In the genomic region with DNA sequence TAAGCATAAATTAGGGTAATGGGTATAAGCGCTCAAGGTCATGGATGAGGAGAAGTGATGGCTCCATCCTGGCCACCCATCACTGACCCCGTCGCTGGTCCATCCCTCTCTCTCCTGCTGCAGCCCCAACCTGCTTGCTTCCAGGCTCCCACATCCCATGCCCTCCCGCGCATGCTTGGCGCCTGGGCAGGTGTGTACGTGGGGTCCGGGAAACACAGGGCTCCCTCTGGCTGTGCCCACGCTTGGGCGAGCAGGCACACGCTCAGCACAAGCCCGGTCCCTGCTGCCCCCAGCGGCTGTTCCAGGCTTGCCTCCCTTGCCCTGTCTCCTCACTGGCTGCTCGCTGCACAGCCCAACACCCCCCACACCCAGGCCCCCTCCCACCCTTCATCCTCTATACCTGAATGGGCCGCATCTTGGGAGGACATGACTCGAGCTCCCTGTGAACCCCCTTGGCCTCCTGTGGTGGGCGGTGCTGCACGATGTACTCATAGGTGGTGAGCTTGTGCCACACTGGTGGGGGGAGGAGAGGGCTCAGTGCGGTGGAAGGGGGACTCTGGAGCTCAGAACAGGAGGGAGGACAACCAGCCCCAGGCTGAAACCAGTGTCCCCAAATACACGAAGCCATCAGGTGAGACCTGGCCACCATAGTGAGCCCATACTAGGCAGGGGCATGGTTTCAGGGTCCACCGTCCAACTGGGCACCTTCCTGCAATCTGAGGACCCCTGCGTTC, we compare ENCODE assay signal across 15 cellular contexts. TPM values are rescaled to one million over a fixed set of nuclear protein-coding genes. Genes with fewer than 3 reads are reported as not detected.
DNase-seq lines count a peak whose midpoint lies in the region; ATAC-seq, FAIRE-seq and TF ChIP-seq lines count a peak whose summit lies in the region.
"Had no signal": no experiment of that assay in that cellular context is flagged by ENCODE, and none has a peak within 500 bp of the region (broad histone marks: within the 10 kb centered on the region; RNA-seq: fewer than 3 reads in every experiment).

No MANE protein-coding gene starts in this region.

- no peaks in the 10 kb centered on the region for H3K79me2 ChIP-seq in OCI-LY3 (ENCODE audit: low read length)
- H3K79me2 ChIP-seq in keratinocyte (ENCODE audit: control insufficient read depth, insufficient read depth, low read length): no peaks in the 10 kb centered on the region

- peak overlapping the region; percentile 85 for H3K4me2 ChIP-seq in OCI-LY3 (ENCODE audit: low read length)
- H3K4me2 ChIP-seq in keratinocyte (ENCODE audit: control insufficient read depth, extremely low read depth, insufficient read depth, low read depth, low read length): no peak overlapping the region

- dilution Hi-C loops in keratinocyte (cut with MboI; ENCODE audit: extremely low pct_ligation_motif_present, low sequenced_read_pairs): no loop called here

- H3K36me3 ChIP-seq in OCI-LY3 (replicated peaks; ENCODE audit: low read depth, low read length) (no peaks in the 10 kb centered on the region), keratinocyte (ENCODE audit: control insufficient read depth in 2 of 2, extremely low read depth in 1 of 2, insufficient read depth in 2 of 2, low read length in 2 of 2) (no peaks in the 10 kb centered on the region), spleen (no peaks in the 10 kb centered on the region)

- no peak overlapping the region for H3K9ac ChIP-seq in OCI-LY3 (ENCODE audit: low read length)
- H3K9ac ChIP-seq in keratinocyte (ENCODE audit: control insufficient read depth, extremely low read depth, insufficient read depth, low read length): no peak overlapping the region

- TF ChIP-seq POLR2A in spleen (IDR thresholded peaks at IDR 0.05): no peak

- H3K4me3 ChIP-seq in OCI-LY3 (ENCODE audit: low read length): peak overlapping the region; percentile 59
- no peak overlapping the region for H3K4me3 ChIP-seq in keratinocyte (ENCODE audit: control insufficient read depth in 2 of 3, extremely low read depth in 1 of 3, insufficient read depth in 2 of 3, low read depth in 1 of 3, low read length in 3 of 3)
- no peak overlapping the region for H3K4me3 ChIP-seq in spleen

- TF ChIP-seq CTCF in OCI-LY3 (IDR thresholded peaks at IDR 0.05; ENCODE audit: low read depth, low read length) (peak; percentile 58), keratinocyte (optimal IDR thresholded peaks at IDR 0.05 in 1 of 3, IDR thresholded peaks at IDR 0.05 in 1 of 3, conservative IDR thresholded peaks at IDR 0.05 in 1 of 3; ENCODE audit: extremely low read depth in 1 of 3, insufficient read depth in 2 of 3, low read length in 3 of 3) (peak; percentile 40 to 87 (median 82)), spleen (IDR thresholded peaks at IDR 0.05 in 8 of 11, conservative IDR thresholded peaks at IDR 0.05 in 3 of 11) (no peak)

- DNase-seq in NCI-H1417 (lab: John Stamatoyannopoulos, UW): peak in 2 of 3 experiments; percentile 8 to 19
- no peak for DNase-seq in NCI-H1417 treated with DMSO at 0.1 percent for 48 hours (lab: John Stamatoyannopoulos, UW)
- DNase-seq in keratinocyte (ENCODE audit: low read depth, low spot score): no peak
- peak; percentile 72 for DNase-seq in spleen
- DNase-seq in activated effector memory CD4-positive, alpha-beta T cell treated with Interleukin-2 at 50 U/mL for 16 hours: no peak
- DNase-seq: activated CD8-positive, alpha-beta memory T cell treated with anti-CD3 and anti-CD28 coated beads, Interleukin-2, amount 50 U/mL, for 48 hours; activated naive CD4-positive, alpha-beta T cell treated with Interleukin-2 at 50 U/mL for 16 hours; foreskin melanocyte; Kasumi-1; NCI-H1436 treated with DMSO at 0.1 percent for 48 hours had no signal

- no peaks in the 10 kb centered on the region for H3K27me3 ChIP-seq in OCI-LY3 (ENCODE audit: low read depth, low read length)
- H3K27me3 ChIP-seq in keratinocyte (ENCODE audit: control insufficient read depth, extremely low read depth, insufficient read depth, low read length): peaks cover 10% of the 10 kb centered on the region
- H3K27me3 ChIP-seq in spleen (replicated peaks in 1 of 7): peaks cover 0 to 51% (median 18%) of the 10 kb centered on the region in 7 donors

- H3K4me1 ChIP-seq in OCI-LY3 (ENCODE audit: low read length): peaks cover 59% of the 10 kb centered on the region
- peaks cover 27% of the 10 kb centered on the region for H3K4me1 ChIP-seq in keratinocyte (ENCODE audit: control insufficient read depth, extremely low read depth, insufficient read depth, low read length)
- peaks cover 29 to 66% (median 49%) of the 10 kb centered on the region in 6 donors for H3K4me1 ChIP-seq in spleen

- FAIRE-seq in keratinocyte (lab: Jason Lieb, UNC): no peak
- FAIRE-seq: A204.1 had no signal

- no peak overlapping the region for H3K27ac ChIP-seq in OCI-LY3 (ENCODE audit: low read length)
- no peak overlapping the region for H3K27ac ChIP-seq in keratinocyte (ENCODE audit: control insufficient read depth, insufficient read depth, low read length)
- no peak overlapping the region for H3K27ac ChIP-seq in spleen

- no peaks in the 10 kb centered on the region for H3K9me1 ChIP-seq in keratinocyte (ENCODE audit: control insufficient read depth, extremely low read depth, insufficient read depth, low read length)

- ATAC-seq in HG02852 (IDR thresholded peaks at IDR 0.05; ENCODE audit: unreplicated experiment) (no peak), HG03469 (IDR thresholded peaks at IDR 0.05; ENCODE audit: unreplicated experiment) (no peak)

- H2AFZ ChIP-seq in OCI-LY3 (ENCODE audit: low read depth, low read length) (no peak overlapping the region), keratinocyte (ENCODE audit: control insufficient read depth, low read length) (no peak overlapping the region)

- H3K9me3 ChIP-seq in OCI-LY3 (ENCODE audit: insufficient read depth, low read length): no peaks in the 10 kb centered on the region
- no peaks in the 10 kb centered on the region for H3K9me3 ChIP-seq in keratinocyte (ENCODE audit: control insufficient read depth, low read depth, low read length)
- H3K9me3 ChIP-seq in spleen: no peaks in the 10 kb centered on the region

- intact Hi-C loops in spleen (cut with DNase I; ENCODE audit: low total_unique reads): no loop called here

- no peaks in the 10 kb centered on the region for H4K20me1 ChIP-seq in OCI-LY3 (ENCODE audit: insufficient read depth, low read length)
- H4K20me1 ChIP-seq in keratinocyte (ENCODE audit: control insufficient read depth, extremely low read depth, insufficient read depth, low read length): no peaks in the 10 kb centered on the region

- 85 to 92% (median 89%) methylated on average over 19 to 22 of the region's 22 CpGs for WGBS in spleen, 5 donors

RNA-seq across cellular contexts. Expression of a gene that starts 4.7 kb away (rescaled TPM):
- polyA plus RNA-seq in keratinocyte: 0.37 to 0.96 TPM in 2 of 3 replicates, not detected in the other
- polyA plus RNA-seq in keratinocyte (2011; ENCODE audit: low read depth): 1.1 TPM
- not detected in 2 replicates for polyA plus RNA-seq in keratinocyte (2011; cell fraction: cytosol; rRNA removed)
- polyA plus RNA-seq in keratinocyte (2011; cell fraction: nucleus; rRNA removed): 0.11 and 0.17 TPM in 2 replicates
- polyA plus RNA-seq in keratinocyte (2012; ENCODE audit: low replicate concordance): 0.10 and 0.79 TPM in 2 replicates
- 0.16 TPM in 1 of 3 replicates, not detected in the others for polyA minus RNA-seq in keratinocyte
- not detected for polyA minus RNA-seq in keratinocyte (2011; cell fraction: cytosol; rRNA and poly(A)+ RNA removed)
- polyA minus RNA-seq in keratinocyte (2011; cell fraction: nucleus; rRNA and poly(A)+ RNA removed): 0.42 TPM in 1 of 2 replicates, not detected in the other
- 10 to 100 TPM in 3 of 7 donors, 1 to 10 TPM in 4; 2.5 to 13.9 (median 9.9) TPM for total RNA-seq in spleen
- 10 to 100 TPM in 1 of 3 donors, 1 to 10 TPM in 2; 5.6 to 11.4 (median 7.2) TPM for polyA plus RNA-seq in spleen

RNA-seq across cellular contexts. Expression of a gene that starts 18.3 kb away (rescaled TPM):
- polyA plus RNA-seq in keratinocyte (1.1 to 3.2 TPM (median 1.8 TPM) in 3 replicates), spleen (1 to 10 TPM; 2.1 to 6.0 (median 2.3) TPM)
- polyA plus RNA-seq in keratinocyte (2011; ENCODE audit: low read depth): 2.5 TPM
- polyA plus RNA-seq in keratinocyte (2011; cell fraction: cytosol; rRNA removed): 2.5 and 3.4 TPM in 2 replicates
- 6.3 and 9.1 TPM in 2 replicates for polyA plus RNA-seq in keratinocyte (2011; cell fraction: nucleus; rRNA removed)
- polyA plus RNA-seq in keratinocyte (2012; ENCODE audit: low replicate concordance): 2.9 and 3.1 TPM in 2 replicates
- polyA minus RNA-seq in keratinocyte: 2.0 to 5.0 TPM (median 2.8 TPM) in 3 replicates
- polyA minus RNA-seq in keratinocyte (2011; cell fraction: cytosol; rRNA and poly(A)+ RNA removed): 4.8 TPM
- polyA minus RNA-seq in keratinocyte (2011; cell fraction: nucleus; rRNA and poly(A)+ RNA removed): 4.3 and 7.5 TPM in 2 replicates
- 10 to 100 TPM in 6 of 7 donors, 1 to 10 TPM in 1; 9.5 to 31.2 (median 20.6) TPM for total RNA-seq in spleen

RNA-seq across cellular contexts. Expression of a gene that starts 32.9 kb away (rescaled TPM):
- polyA plus RNA-seq in keratinocyte (0.59 to 2.4 TPM (median 0.93 TPM) in 3 replicates), spleen (1 to 10 TPM; 1.7 to 4.1 (median 2.8) TPM)
- polyA plus RNA-seq in keratinocyte (2011; ENCODE audit: low read depth): 1.7 TPM
- polyA plus RNA-seq in keratinocyte (2011; cell fraction: cytosol; rRNA removed): 0.64 and 0.65 TPM in 2 replicates
- polyA plus RNA-seq in keratinocyte (2011; cell fraction: nucleus; rRNA removed): 4.9 and 6.1 TPM in 2 replicates
- 0.72 and 5.8 TPM in 2 replicates for polyA plus RNA-seq in keratinocyte (2012; ENCODE audit: low replicate concordance)
- 0.48 to 1.4 TPM (median 1.1 TPM) in 3 replicates for polyA minus RNA-seq in keratinocyte
- polyA minus RNA-seq in keratinocyte (2011; cell fraction: cytosol; rRNA and poly(A)+ RNA removed): 0.96 TPM
- polyA minus RNA-seq in keratinocyte (2011; cell fraction: nucleus; rRNA and poly(A)+ RNA removed): 0.74 and 1.6 TPM in 2 replicates
- 10 to 100 TPM in 1 of 7 donors, 1 to 10 TPM in 5, under 1 TPM in 1; 0.85 to 18.3 (median 4.7) TPM for total RNA-seq in spleen
- total RNA-seq: RPMI7951 had no signal

Comparison
In these comparisons a context has a peak if more than half of its experiments do, and no peak if none do; other contexts are left out.
1. DNase-seq: peak in NCI-H1417 (2 of 3) and spleen (single experiment); none in NCI-H1417 treated with DMSO at 0.1 percent for 48 hours (single experiment), keratinocyte (single experiment) and activated effector memory CD4-positive, alpha-beta T cell treated with Interleukin-2 at 50 U/mL for 16 hours (single experiment).
2. CTCF ChIP-seq: peak in OCI-LY3 (single experiment) and keratinocyte (3 of 3); none in spleen (0 of 11).